ENCODE assay signal across 1 cellular context in genomic region chr17:81636505-81637288, GRCh38.
TF ChIP-seq lines count a peak whose summit lies in the region.

TSS of gene NPLOC4 (minus strand) at chr17:81637112. CDS start at chr17:81636930, 182 bp downstream.
TSS of gene TSPAN10 (plus strand) at chr17:81637196. CDS start at chr17:81642413, 5,217 bp downstream.

TF ChIP-seq in HepG2, 621 proteins besides CTCF, POLR2A, EP300 and RAD21 (continued from another document and continues in another):
- TF ChIP-seq GRHL1 (CRISPR knock-in tag; conservative IDR thresholded peaks at IDR 0.05) (no peak), ZNF230 (CRISPR knock-in tag; IDR thresholded peaks at IDR 0.05) (no peak), MED1 (CRISPR knock-in tag; IDR thresholded peaks at IDR 0.05) (peak; percentile 82), TCF7L2 (IDR thresholded peaks at IDR 0.05; ENCODE audit: low read depth, low read length) (no peak), ZSCAN5A (CRISPR knock-in tag; IDR thresholded peaks at IDR 0.05; ENCODE audit: borderline replicate concordance) (no peak), ARHGAP35 (CRISPR knock-in tag; IDR thresholded peaks at IDR 0.05; ENCODE audit: borderline replicate concordance) (peak; percentile 93; the same call in 1 of the 2 replicates), ZNF18 (CRISPR knock-in tag; IDR thresholded peaks at IDR 0.05; ENCODE audit: insufficient replicate concordance) (no peak), DPF2 (CRISPR knock-in tag; IDR thresholded peaks at IDR 0.05; ENCODE audit: borderline replicate concordance, low read depth) (no peak), ZNF121 (CRISPR knock-in tag; IDR thresholded peaks at IDR 0.05) (no peak), MTERF4 (CRISPR knock-in tag; IDR thresholded peaks at IDR 0.05) (peak; percentile 70; the same call in 1 of the 2 replicates), CSRNP2 (CRISPR knock-in tag; conservative IDR thresholded peaks at IDR 0.05; ENCODE audit: low read depth) (no peak), AHR (CRISPR knock-in tag; IDR thresholded peaks at IDR 0.05) (peak; percentile 98; the same call in 1 of the 2 replicates), SRSF4 (IDR thresholded peaks at IDR 0.05; ENCODE audit: low read depth, low read length, poor library complexity, severe bottlenecking) (no peak), FOXK2 (IDR thresholded peaks at IDR 0.05) (no peak), ZNF672 (CRISPR knock-in tag; IDR thresholded peaks at IDR 0.05) (peak; percentile 93), NAIF1 (CRISPR knock-in tag; IDR thresholded peaks at IDR 0.05; ENCODE audit: borderline replicate concordance) (no peak), SP5 (CRISPR knock-in tag; IDR thresholded peaks at IDR 0.05; ENCODE audit: borderline replicate concordance, low read depth) (peak; percentile 82), PRPF4 (IDR thresholded peaks at IDR 0.05; ENCODE audit: low read depth, low read length, poor library complexity, severe bottlenecking) (no peak), BORCS8-MEF2B (CRISPR knock-in tag; IDR thresholded peaks at IDR 0.05) (peak; percentile 84), PAX8 (CRISPR knock-in tag; IDR thresholded peaks at IDR 0.05; ENCODE audit: borderline replicate concordance) (no peak), NR3C1 (CRISPR knock-in tag; IDR thresholded peaks at IDR 0.05) (no peak), NCOA1 (CRISPR knock-in tag; IDR thresholded peaks at IDR 0.05) (no peak), PREB (CRISPR knock-in tag; IDR thresholded peaks at IDR 0.05) (no peak), THYN1 (CRISPR knock-in tag; IDR thresholded peaks at IDR 0.05; ENCODE audit: borderline replicate concordance, low read depth) (no peak), RXRB (CRISPR knock-in tag; IDR thresholded peaks at IDR 0.05; ENCODE audit: borderline replicate concordance) (peak; percentile 78; the same call in 1 of the 2 replicates), ETV6 (CRISPR knock-in tag; conservative IDR thresholded peaks at IDR 0.05) (peak; percentile 97; the same call in 1 of the 2 replicates), TAF1 (CRISPR knock-in tag; IDR thresholded peaks at IDR 0.05) (peak; percentile 95), ZNF225 (CRISPR knock-in tag; IDR thresholded peaks at IDR 0.05) (peak; percentile 62; the same call in 1 of the 2 replicates), GATAD2A (CRISPR knock-in tag; IDR thresholded peaks at IDR 0.05) (peak; percentile 65), NFRKB (IDR thresholded peaks at IDR 0.05) (no peak), ERF (CRISPR knock-in tag; IDR thresholded peaks at IDR 0.05) (peak; percentile 97), ZNF446 (CRISPR knock-in tag; IDR thresholded peaks at IDR 0.05) (peak; percentile 81; the same call in 1 of the 2 replicates), ZNF12 (CRISPR knock-in tag; IDR thresholded peaks at IDR 0.05) (peak; percentile 78), ZNF713 (CRISPR knock-in tag; IDR thresholded peaks at IDR 0.05) (no peak; the same call in 1 of the 2 replicates), LCORL (IDR thresholded peaks at IDR 0.05) (no peak), LCORL (CRISPR knock-in tag; IDR thresholded peaks at IDR 0.05) (peak; percentile 53; the same call in 1 of the 2 replicates), RNF219 (CRISPR knock-in tag; IDR thresholded peaks at IDR 0.05) (no peak), SALL1 (CRISPR knock-in tag; IDR thresholded peaks at IDR 0.05) (peak; percentile 86), NPAS2 (CRISPR knock-in tag; IDR thresholded peaks at IDR 0.05; ENCODE audit: borderline replicate concordance) (no peak), IKZF4 (CRISPR knock-in tag; IDR thresholded peaks at IDR 0.05; ENCODE audit: borderline replicate concordance, low read depth, not compliant biosample characterization) (peak; percentile 75), ELF4 (CRISPR knock-in tag; IDR thresholded peaks at IDR 0.05; ENCODE audit: borderline replicate concordance) (no peak), MAX (IDR thresholded peaks at IDR 0.05) (peak; percentile 86), ZNF782 (CRISPR knock-in tag; IDR thresholded peaks at IDR 0.05; ENCODE audit: borderline replicate concordance) (0 out of 2 replicates have a peak, but pooled peaks have one; percentile 28), ZNF44 (CRISPR knock-in tag; IDR thresholded peaks at IDR 0.05) (no peak), AFF4 (CRISPR knock-in tag; IDR thresholded peaks at IDR 0.05) (0 out of 2 replicates have a peak, but pooled peaks have one; percentile 61), PHF5A (CRISPR knock-in tag; IDR thresholded peaks at IDR 0.05; ENCODE audit: low read depth, unreplicated experiment) (peak; percentile 95), EEA1 (CRISPR knock-in tag; IDR thresholded peaks at IDR 0.05; ENCODE audit: borderline replicate concordance) (0 out of 2 replicates have a peak, but pooled peaks have one; percentile 47), ZNF335 (CRISPR knock-in tag; IDR thresholded peaks at IDR 0.05) (peak; percentile 71; the same call in 1 of the 2 replicates), ZNF574 (CRISPR knock-in tag; IDR thresholded peaks at IDR 0.05) (peak; percentile 96), ZBTB7B (CRISPR knock-in tag; IDR thresholded peaks at IDR 0.05) (peak; percentile 48)
